In the genomic region with DNA sequence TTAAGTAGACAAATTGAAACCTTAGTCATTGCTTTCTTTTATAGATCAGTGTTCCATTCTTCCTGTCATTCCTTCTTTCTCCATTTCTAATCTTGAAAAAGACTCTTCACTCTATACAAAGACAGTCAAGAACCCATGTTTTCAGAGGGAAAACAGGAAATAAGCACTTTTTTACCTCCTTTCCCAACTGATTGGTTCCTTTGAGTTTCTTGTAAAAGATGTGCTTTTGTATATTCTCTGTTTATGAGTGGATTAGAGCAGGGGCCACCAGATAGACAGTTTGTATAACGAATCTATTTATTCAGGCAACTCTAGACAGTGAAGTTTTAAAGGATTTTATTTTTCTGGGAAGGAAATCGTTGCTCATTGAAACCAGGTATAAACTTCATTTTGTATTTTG, we compare ENCODE assay signal across 18 cellular contexts. TPM values are rescaled to one million over a fixed set of nuclear protein-coding genes. Genes with fewer than 3 reads are reported as not detected.
DNase-seq lines count a peak whose midpoint lies in the region; ATAC-seq, FAIRE-seq and TF ChIP-seq lines count a peak whose summit lies in the region.
"Had no signal": no experiment of that assay in that cellular context is flagged by ENCODE, and none has a peak within 500 bp of the region (broad histone marks: within the 10 kb centered on the region; RNA-seq: fewer than 3 reads in every experiment).

No MANE protein-coding gene starts in this region.

- H3K27ac Mint-ChIP-seq in endothelial cell (ENCODE audit: unreplicated experiment) (peak overlapping the region; percentile 28), osteocyte (ENCODE audit: unreplicated experiment) (peak overlapping the region; percentile 49), neural progenitor cell (no peak overlapping the region)
- H3K27ac Mint-ChIP-seq: B cell; CD8-positive, alpha-beta T cell had no signal

- H4K20me1 ChIP-seq in neural progenitor cell (ENCODE audit: low read depth): peaks cover 46% of the 10 kb centered on the region

- H3K27me3 ChIP-seq in neural progenitor cell: no peaks in the 10 kb centered on the region
- H3K27me3 ChIP-seq: BLaER1 treated with 17β-estradiol and CSF1 and Interleukin-3, amounts not matched to agents 10 nM and 100 nM had no signal

- no peak for DNase-seq in GM12892 (ENCODE audit: insufficient read length)
- DNase-seq in endothelial cell (ENCODE audit: low spot score): no peak
- DNase-seq in osteocyte (ENCODE audit: extremely low spot score, unreplicated experiment): no peak
- no peak for DNase-seq in neural progenitor cell (ENCODE audit: low spot score)
- no peak for DNase-seq in AG08396 (ENCODE audit: low spot score)
- DNase-seq: 8988T; CD8-positive, alpha-beta T cell; DMS 273 treated with DMSO at 0.1 percent for 48 hours; DMS53; DND-41; EL; H9 had no signal

- H3K4me3 Mint-ChIP-seq in endothelial cell (ENCODE audit: unreplicated experiment): no peak overlapping the region
- H3K4me3 Mint-ChIP-seq in osteocyte (ENCODE audit: unreplicated experiment): no peak overlapping the region
- no peak overlapping the region for H3K4me3 Mint-ChIP-seq in neural progenitor cell
- H3K4me3 Mint-ChIP-seq: B cell; CD8-positive, alpha-beta T cell; H9 had no signal

- H3K36me3 ChIP-seq in HEK293 (ENCODE audit: control insufficient read depth in 2 of 2, insufficient read depth in 1 of 2, low read length in 2 of 2) (no peaks in the 10 kb centered on the region; a peak in 1 of 3 replicates), neural progenitor cell (no peaks in the 10 kb centered on the region)

- no peak overlapping the region for H3K9ac ChIP-seq in neural progenitor cell
- H3K9ac ChIP-seq: BLaER1 treated with 17β-estradiol and CSF1 and Interleukin-3, amounts not matched to agents 10 nM and 100 nM had no signal

- H3K4me3 ChIP-seq in HEK293 (ENCODE audit: low read depth, low read length) (no peak overlapping the region), neural progenitor cell (no peak overlapping the region)
- H3K4me3 ChIP-seq: BLaER1 treated with 17β-estradiol and CSF1 and Interleukin-3, amounts not matched to agents 10 nM and 100 nM; GM12878 had no signal

- peaks cover 10% of the 10 kb centered on the region for H3K4me1 Mint-ChIP-seq in endothelial cell (ENCODE audit: unreplicated experiment)
- peaks cover 27% of the 10 kb centered on the region for H3K4me1 Mint-ChIP-seq in osteocyte (ENCODE audit: unreplicated experiment)
- no peaks in the 10 kb centered on the region for H3K4me1 Mint-ChIP-seq in neural progenitor cell

- peaks cover 2% of the 10 kb centered on the region for H3F3A ChIP-seq in neural progenitor cell (ENCODE audit: low read depth)

- TF ChIP-seq CTCF in HEK293 (tag by site-specific recombination; IDR thresholded peaks at IDR 0.05): no peak
- TF ChIP-seq CTCF in endothelial cell (IDR thresholded peaks at IDR 0.05; ENCODE audit: unreplicated experiment): no peak
- no peak for TF ChIP-seq CTCF in osteocyte (IDR thresholded peaks at IDR 0.05)
- TF ChIP-seq CTCF in neural progenitor cell (IDR thresholded peaks at IDR 0.05): no peak

- H3K79me2 ChIP-seq in neural progenitor cell (ENCODE audit: low read depth): peaks cover 98% of the 10 kb centered on the region

- H3K9me3 ChIP-seq in HEK293 (ENCODE audit: control insufficient read depth, insufficient read depth, low read depth, low read length): no peaks in the 10 kb centered on the region
- H3K9me3 ChIP-seq in neural progenitor cell (ENCODE audit: low read depth): no peaks in the 10 kb centered on the region

- CTCF ChIA-PET in HEK293 (lab: Yijun Ruan, JAX): no interaction called here

- FAIRE-seq in GM12892 (lab: Jason Lieb, UNC): peak; percentile 33
- FAIRE-seq: GM12878, H1 had no signal

- H3K4me1 ChIP-seq in HEK293 (ENCODE audit: control insufficient read depth, insufficient read depth, low read length) (peaks cover 7% of the 10 kb centered on the region; the same call in 1 of the 2 replicates), neural progenitor cell (peaks cover 10% of the 10 kb centered on the region)

- H3K9me3 Mint-ChIP-seq in endothelial cell (ENCODE audit: unreplicated experiment): no peaks in the 10 kb centered on the region
- no peaks in the 10 kb centered on the region for H3K9me3 Mint-ChIP-seq in osteocyte (ENCODE audit: unreplicated experiment)
- peaks cover 5% of the 10 kb centered on the region for H3K9me3 Mint-ChIP-seq in neural progenitor cell
- H3K9me3 Mint-ChIP-seq: CD8-positive, alpha-beta T cell; H9 had no signal

- no peak overlapping the region for H2AFZ ChIP-seq in neural progenitor cell (replicated peaks)

- H3K27me3 Mint-ChIP-seq in endothelial cell (ENCODE audit: unreplicated experiment) (no peaks in the 10 kb centered on the region), osteocyte (ENCODE audit: unreplicated experiment) (no peaks in the 10 kb centered on the region), neural progenitor cell (ENCODE audit: insufficient read depth, low read depth) (no peaks in the 10 kb centered on the region)
- H3K27me3 Mint-ChIP-seq: B cell had no signal

- POLR2A ChIA-PET in HEK293 (lab: Yijun Ruan, JAX): no interaction called here

- H3K36me3 Mint-ChIP-seq in endothelial cell (ENCODE audit: low read depth, unreplicated experiment) (no peaks in the 10 kb centered on the region), osteocyte (ENCODE audit: unreplicated experiment) (peaks cover 5% of the 10 kb centered on the region), neural progenitor cell (peaks cover 8% of the 10 kb centered on the region)

- H3K27ac ChIP-seq in HEK293 (ENCODE audit: extremely low read depth, low read depth, low read length) (no peak overlapping the region), neural progenitor cell (no peak overlapping the region)
- H3K27ac ChIP-seq: BLaER1 treated with 17β-estradiol and CSF1 and Interleukin-3, amounts not matched to agents 10 nM and 100 nM had no signal

- TF ChIP-seq POLR2A in GM12892 (IDR thresholded peaks at IDR 0.05; ENCODE audit: low read depth, low read length): no peak

- no peak overlapping the region for H3K4me2 ChIP-seq in neural progenitor cell
- H3K4me2 ChIP-seq: BLaER1 treated with 17β-estradiol and CSF1 and Interleukin-3, amounts not matched to agents 10 nM and 100 nM had no signal

- ATAC-seq in GM18858 (IDR thresholded peaks at IDR 0.05; ENCODE audit: unreplicated experiment): no peak
- ATAC-seq: CD8-positive, alpha-beta T cell; GM12878 had no signal

TF ChIP-seq in HEK293, 187 proteins besides CTCF, POLR2A, EP300 and RAD21:
- TF ChIP-seq ZNF747 (tag by site-specific recombination; IDR thresholded peaks at IDR 0.05): no peak
- no peak for TF ChIP-seq INSM2 (tag by site-specific recombination; IDR thresholded peaks at IDR 0.05)
- no peak for TF ChIP-seq BCL11B (tag by site-specific recombination; IDR thresholded peaks at IDR 0.05; ENCODE audit: low read depth)
- TF ChIP-seq FEZF1 (tag by site-specific recombination; IDR thresholded peaks at IDR 0.05): peak; percentile 39; the same call in 1 of the 2 replicates
- TF ChIP-seq HOXC10 (CRISPR knock-in tag; IDR thresholded peaks at IDR 0.05): no peak
- no peak for TF ChIP-seq ZNF610 (tag by site-specific recombination; IDR thresholded peaks at IDR 0.05; ENCODE audit: borderline replicate concordance)
- TF ChIP-seq, protein P1, sequence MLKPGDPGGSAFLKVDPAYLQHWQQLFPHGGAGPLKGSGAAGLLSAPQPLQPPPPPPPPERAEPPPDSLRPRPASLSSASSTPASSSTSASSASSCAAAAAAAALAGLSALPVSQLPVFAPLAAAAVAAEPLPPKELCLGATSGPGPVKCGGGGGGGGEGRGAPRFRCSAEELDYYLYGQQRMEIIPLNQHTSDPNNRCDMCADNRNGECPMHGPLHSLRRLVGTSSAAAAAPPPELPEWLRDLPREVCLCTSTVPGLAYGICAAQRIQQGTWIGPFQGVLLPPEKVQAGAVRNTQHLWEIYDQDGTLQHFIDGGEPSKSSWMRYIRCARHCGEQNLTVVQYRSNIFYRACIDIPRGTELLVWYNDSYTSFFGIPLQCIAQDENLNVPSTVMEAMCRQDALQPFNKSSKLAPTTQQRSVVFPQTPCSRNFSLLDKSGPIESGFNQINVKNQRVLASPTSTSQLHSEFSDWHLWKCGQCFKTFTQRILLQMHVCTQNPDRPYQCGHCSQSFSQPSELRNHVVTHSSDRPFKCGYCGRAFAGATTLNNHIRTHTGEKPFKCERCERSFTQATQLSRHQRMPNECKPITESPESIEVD (tag by site-specific recombination; IDR thresholded peaks at IDR 0.05): peak; percentile 51; the same call in 1 of the 2 replicates

RNA-seq across cellular contexts. Expression of gene SHOC2, which starts 49.8 kb away (rescaled TPM):
- 35.2 TPM for polyA plus RNA-seq in GM12892 (2012; ENCODE audit: missing spikeins)
- 48.9 TPM for total RNA-seq in endothelial cell (ENCODE audit: unreplicated experiment)
- total RNA-seq in osteocyte: 55.3 and 60.8 TPM in 2 replicates
- total RNA-seq in neural progenitor cell (ENCODE audit: low replicate concordance): 42.1 and 54.9 TPM in 2 replicates

RNA-seq across cellular contexts. Expression of gene BBIP1, which starts 50.2 kb away (rescaled TPM):
- 34.4 TPM for polyA plus RNA-seq in GM12892 (2012; ENCODE audit: missing spikeins)
- total RNA-seq in endothelial cell (ENCODE audit: unreplicated experiment) (23.6 TPM), osteocyte (35.2 and 39.5 TPM in 2 replicates), neural progenitor cell (ENCODE audit: low replicate concordance) (27.8 and 58.4 TPM in 2 replicates)
